In genomic region chr15:58738051-58738707, GRCh38 we compare ENCODE assay signal across 9 cellular contexts. TPM values are rescaled to one million over a fixed set of nuclear protein-coding genes. Genes with fewer than 3 reads are reported as not detected.
A peak's percentile ranks its signal among the peaks of the same experiment; 100 is the strongest.
DNase-seq lines count a peak whose midpoint lies in the region; ATAC-seq and TF ChIP-seq lines count a peak whose summit lies in the region.
"Had no signal": no experiment of that assay in that cellular context is flagged by ENCODE, and none has a peak within 500 bp of the region (broad histone marks: within the 10 kb centered on the region; RNA-seq: fewer than 3 reads in every experiment).

No MANE protein-coding gene starts in this region.

- no peak overlapping the region for H2AFZ ChIP-seq in mammary epithelial cell (ENCODE audit: low read depth, low read length)

- H3K9ac ChIP-seq in mammary epithelial cell (ENCODE audit: insufficient read depth, low read length): no peak overlapping the region

- H3K4me2 ChIP-seq in mammary epithelial cell (ENCODE audit: insufficient read depth, low read depth, low read length): peak overlapping the region; percentile 23

- ATAC-seq in natural killer cell treated with Interleukin-12 subunit alpha and Interleukin-12 subunit beta and Interleukin-15 and Interleukin-18, amount 100 ng/mL, for 72 hours: peak; percentile 70 to 86
- ATAC-seq: T-cell had no signal

- dilution Hi-C loops in mammary epithelial cell (cut with HindIII; ENCODE audit: low sequenced_read_pairs): no loop called here

- no peak for TF ChIP-seq CTCF in mammary epithelial cell (conservative IDR thresholded peaks at IDR 0.05 in 1 of 2, IDR thresholded peaks at IDR 0.05 in 1 of 2; ENCODE audit: extremely low read depth in 1 of 2, insufficient read depth in 1 of 2, low read depth in 1 of 2, low read length in 2 of 2)

- H4K20me1 ChIP-seq in mammary epithelial cell (ENCODE audit: insufficient read depth, low read length): no peaks in the 10 kb centered on the region

- BruUV-seq in mammary epithelial cell (replicated peaks; lab: Mats Ljungman, UMichigan): no TSS peak

- DNase-seq in ELR (ENCODE audit: low read depth): peak; percentile 59
- DNase-seq in NCI-H226: peak; percentile 68
- DNase-seq in mammary epithelial cell: peak; percentile 41
- DNase-seq in natural killer cell treated with Interleukin-12 subunit alpha and Interleukin-12 subunit beta and Interleukin-15 and Interleukin-18, amount 100 ng/mL, for 72 hours (ENCODE audit: low spot score): no peak
- no peak for DNase-seq in HK-2 (ENCODE audit: unreplicated experiment)
- no peak for DNase-seq in NCI-H1417 treated with DMSO at 0.1 percent for 48 hours (lab: John Stamatoyannopoulos, UW)
- no peak for DNase-seq in posterior vena cava (ENCODE audit: low spot score)
- DNase-seq: left ventricle myocardium inferior, T-cell had no signal

- H3K9me3 Mint-ChIP-seq in natural killer cell treated with Interleukin-12 subunit alpha and Interleukin-12 subunit beta and Interleukin-15 and Interleukin-18, amount 100 ng/mL, for 72 hours: no peaks in the 10 kb centered on the region
- H3K9me3 Mint-ChIP-seq: T-cell had no signal

- H3K36me3 ChIP-seq in mammary epithelial cell (ENCODE audit: insufficient read depth, low read length): no peaks in the 10 kb centered on the region
- H3K36me3 ChIP-seq: left ventricle myocardium inferior had no signal

- H3K4me1 Mint-ChIP-seq in natural killer cell treated with Interleukin-12 subunit alpha and Interleukin-12 subunit beta and Interleukin-15 and Interleukin-18, amount 100 ng/mL, for 72 hours (ENCODE audit: low read depth in 2 of 2): peaks cover 52 to 68% of the 10 kb centered on the region in 2 donors

- H3K4me1 ChIP-seq in mammary epithelial cell (ENCODE audit: insufficient read depth, low read length): peaks cover 34% of the 10 kb centered on the region

- H3K36me3 Mint-ChIP-seq in natural killer cell treated with Interleukin-12 subunit alpha and Interleukin-12 subunit beta and Interleukin-15 and Interleukin-18, amount 100 ng/mL, for 72 hours: no peaks in the 10 kb centered on the region
- H3K36me3 Mint-ChIP-seq: T-cell had no signal

- in situ Hi-C loops in mammary epithelial cell (cut with MboI; ENCODE audit: low sequenced_read_pairs in 2 of 2): no loop called here

- no peaks in the 10 kb centered on the region for H3K27me3 Mint-ChIP-seq in natural killer cell treated with Interleukin-12 subunit alpha and Interleukin-12 subunit beta and Interleukin-15 and Interleukin-18, amount 100 ng/mL, for 72 hours
- H3K27me3 Mint-ChIP-seq: T-cell had no signal

- H3K9me3 ChIP-seq in mammary epithelial cell (replicated peaks; ENCODE audit: insufficient read depth, low read length): no peaks in the 10 kb centered on the region
- H3K9me3 ChIP-seq: left ventricle myocardium inferior had no signal

- H3K27ac Mint-ChIP-seq in natural killer cell treated with Interleukin-12 subunit alpha and Interleukin-12 subunit beta and Interleukin-15 and Interleukin-18, amount 100 ng/mL, for 72 hours: peak overlapping the region; percentile 61 to 94

- intact Hi-C loops in mammary epithelial cell (cut with micrococcal nuclease) (no loop called here), posterior vena cava (cut with DNase I) (loop anchor here in 1 of 2 donors (10.0 kb wide), 1 partner anchor 243 kb away; no protein-coding TSS in a partner anchor)

- WGBS in mammary epithelial cell (ENCODE audit: low coverage, missing lambda C conversion rate): 94% methylated on average over 1 of the region's 1 CpG

- H3K4me3 ChIP-seq in mammary epithelial cell (replicated peaks in 1 of 3; ENCODE audit: insufficient read depth in 1 of 3, low read depth in 2 of 3, low read length in 3 of 3): no peak overlapping the region
- H3K4me3 ChIP-seq: left ventricle myocardium inferior had no signal

- CTCF ChIA-PET in mammary epithelial cell (lab: Charles Lee; ENCODE audit: low non-redundant PET): no interaction called here

- H3K79me2 ChIP-seq in mammary epithelial cell (ENCODE audit: insufficient read depth, low read length): peaks cover 96% of the 10 kb centered on the region

- no peaks in the 10 kb centered on the region for H3K27me3 ChIP-seq in mammary epithelial cell (ENCODE audit: insufficient read depth, low read length)

- H3K4me3 Mint-ChIP-seq in natural killer cell treated with Interleukin-12 subunit alpha and Interleukin-12 subunit beta and Interleukin-15 and Interleukin-18, amount 100 ng/mL, for 72 hours: peak overlapping the region; percentile 43

- peak overlapping the region; percentile 11 for H3K27ac ChIP-seq in mammary epithelial cell (ENCODE audit: insufficient read depth, low read depth, low read length)
- H3K27ac ChIP-seq: left ventricle myocardium inferior had no signal

RNA-seq across cellular contexts. Expression of gene ADAM10, which starts 11.3 kb away (rescaled TPM):
- total RNA-seq in mammary epithelial cell: 100 to 1,000 TPM; 108 to 163 TPM
- 96.2 TPM for polyA plus RNA-seq in mammary epithelial cell
- 183 TPM for polyA minus RNA-seq in mammary epithelial cell
- total RNA-seq in natural killer cell treated with Interleukin-12 subunit alpha and Interleukin-12 subunit beta and Interleukin-15 and Interleukin-18, amount 100 ng/mL, for 72 hours: 100 to 1,000 TPM in 1 of 2 donors, 10 to 100 TPM in 1; 89.9 to 122 TPM
- 10 to 100 TPM; 80.3 to 86.8 TPM for total RNA-seq in posterior vena cava

RNA-seq across cellular contexts. Expression of gene MINDY2, which starts 32.9 kb away (rescaled TPM):
- 10 to 100 TPM; 17.5 to 30.7 TPM for total RNA-seq in mammary epithelial cell
- polyA plus RNA-seq in mammary epithelial cell: 7.4 TPM
- polyA minus RNA-seq in mammary epithelial cell: 14.4 TPM
- 10 to 100 TPM; 11.9 to 15.1 TPM for total RNA-seq in natural killer cell treated with Interleukin-12 subunit alpha and Interleukin-12 subunit beta and Interleukin-15 and Interleukin-18, amount 100 ng/mL, for 72 hours
- total RNA-seq in posterior vena cava: 10 to 100 TPM; 23.3 to 41.3 TPM

Comparison
In these comparisons a context has a peak if more than half of its experiments do, and no peak if none do; other contexts are left out.
1. DNase-seq: peak in ELR (single experiment), NCI-H226 (single experiment) and mammary epithelial cell (single experiment); none in natural killer cell treated with Interleukin-12 subunit alpha and Interleukin-12 subunit beta and Interleukin-15 and Interleukin-18, amount 100 ng/mL, for 72 hours (single experiment), HK-2 (single experiment), NCI-H1417 treated with DMSO at 0.1 percent for 48 hours (single experiment) and posterior vena cava (single experiment).